Comparison of ENCODE assay signal across 10 cellular contexts in the genomic region with DNA sequence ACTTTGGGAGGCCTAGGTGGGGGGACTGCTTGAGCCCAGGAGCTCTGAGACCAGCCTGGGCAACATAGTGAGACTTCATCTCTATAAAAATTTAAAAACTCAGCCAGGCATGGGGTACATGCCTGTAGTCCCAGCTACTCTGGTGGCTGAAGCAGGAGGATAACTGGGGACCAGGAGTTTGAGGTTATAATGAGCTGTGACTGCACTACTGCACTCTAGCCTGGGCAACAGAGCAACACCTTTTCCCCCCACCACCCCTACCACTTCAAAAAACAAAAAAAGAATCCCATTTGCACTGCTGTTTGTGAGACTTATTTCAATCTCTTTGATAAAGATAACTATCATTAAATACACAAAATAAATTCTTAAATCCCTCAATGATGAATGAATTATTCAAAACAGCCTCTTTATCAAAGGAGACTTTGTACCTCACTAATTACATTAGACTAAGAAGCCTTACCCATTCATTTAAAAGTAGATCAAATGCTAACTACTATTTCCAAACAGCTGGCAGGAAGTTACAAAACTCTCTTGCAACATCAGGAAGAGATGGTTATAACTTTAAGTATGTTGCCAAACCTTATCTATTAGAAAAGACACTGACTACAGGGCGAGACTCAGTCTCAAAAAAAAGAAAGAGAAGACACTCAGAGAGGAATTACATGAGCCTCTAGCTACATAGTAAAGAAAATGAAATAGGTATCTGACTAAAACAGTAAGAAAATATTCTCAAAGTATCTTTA. TPM values are rescaled to one million over a fixed set of nuclear protein-coding genes. Genes with fewer than 3 reads are reported as not detected.
DNase-seq lines count a peak whose midpoint lies in the region; ATAC-seq and TF ChIP-seq lines count a peak whose summit lies in the region.
"Had no signal": no experiment of that assay in that cellular context is flagged by ENCODE, and none has a peak within 500 bp of the region (broad histone marks: within the 10 kb centered on the region; RNA-seq: fewer than 3 reads in every experiment).

No MANE protein-coding gene starts in this region.

- POLR2A ChIA-PET in CD8-positive, alpha-beta memory T cell (lab: Charles Lee), result no interaction called here
- POLR2A ChIA-PET in naive thymus-derived CD8-positive, alpha-beta T cell (lab: Charles Lee), result no interaction called here

- WGBS in prostate gland, result 29% methylated on average over 1 of the region's 1 CpG

- DNase-seq in CD8-positive, alpha-beta memory T cell, result no peak
- DNase-seq in NCI-H526 treated with DMSO at 0.1 percent for 48 hours (lab: John Stamatoyannopoulos, UW), result peak; percentile 28
- no peak for DNase-seq in effector memory CD8-positive, alpha-beta T cell
- peak in 1 of 10 donors; percentile 4 for DNase-seq in naive thymus-derived CD8-positive, alpha-beta T cell
- DNase-seq in osteocyte (ENCODE audit: extremely low spot score, unreplicated experiment), result no peak
- no peak for DNase-seq in prostate gland (ENCODE audit: low spot score)
- DNase-seq in OCI-M2 (lab: John Stamatoyannopoulos, UW; ENCODE audit: unreplicated experiment), result no peak
- no peak for DNase-seq in glomerular visceral epithelial cell (ENCODE audit: extremely low spot score)
- DNase-seq: Peyer's patch; stimulated activated naive B cell treated with anti-CD40 and anti-IgM and Interleukin-4, amounts not matched to agents 10 μg/mL and 1 μg/mL and 100 μg/mL, for 72 hours had no signal

- peak; percentile 19 for ATAC-seq in effector memory CD8-positive, alpha-beta T cell (replicated peaks)
- peak; percentile 30 to 43 for ATAC-seq in naive thymus-derived CD8-positive, alpha-beta T cell
- ATAC-seq: stimulated activated naive B cell treated with anti-CD40 and anti-IgM and Interleukin-4, amounts not matched to agents 10 μg/mL and 1 μg/mL and 100 μg/mL, for 72 hours had no signal

- H3K27me3 ChIP-seq in CD8-positive, alpha-beta memory T cell (ENCODE audit: insufficient read depth, low read length, poor library complexity, severe bottlenecking), result no peaks in the 10 kb centered on the region
- no peaks in the 10 kb centered on the region for H3K27me3 ChIP-seq in prostate gland (replicated peaks; ENCODE audit: insufficient read depth)
- H3K27me3 ChIP-seq: Peyer's patch had no signal

- CTCF ChIA-PET in CD8-positive, alpha-beta memory T cell (lab: Charles Lee), result no interaction called here

- peaks cover 0 to 3% (median 0%) of the 10 kb centered on the region in 5 donors for H3K9me3 Mint-ChIP-seq in CD8-positive, alpha-beta memory T cell
- no peaks in the 10 kb centered on the region for H3K9me3 Mint-ChIP-seq in effector memory CD8-positive, alpha-beta T cell
- H3K9me3 Mint-ChIP-seq in naive thymus-derived CD8-positive, alpha-beta T cell, result peaks cover 0 to 3% (median 0%) of the 10 kb centered on the region in 9 donors
- H3K9me3 Mint-ChIP-seq in osteocyte (ENCODE audit: unreplicated experiment), result peaks cover 4% of the 10 kb centered on the region

- TF ChIP-seq POLR2A in prostate gland (IDR thresholded peaks at IDR 0.05), result no peak

- no peaks in the 10 kb centered on the region for H3K27me3 Mint-ChIP-seq in CD8-positive, alpha-beta memory T cell
- H3K27me3 Mint-ChIP-seq in effector memory CD8-positive, alpha-beta T cell, result no peaks in the 10 kb centered on the region
- H3K27me3 Mint-ChIP-seq in naive thymus-derived CD8-positive, alpha-beta T cell, result no peaks in the 10 kb centered on the region
- H3K27me3 Mint-ChIP-seq in osteocyte (ENCODE audit: unreplicated experiment), result no peaks in the 10 kb centered on the region
- H3K27me3 Mint-ChIP-seq: stimulated activated naive B cell treated with anti-CD40 and anti-IgM and Interleukin-4, amounts not matched to agents 10 μg/mL and 1 μg/mL and 100 μg/mL, for 72 hours had no signal

- H3K27ac Mint-ChIP-seq in CD8-positive, alpha-beta memory T cell, result peak overlapping the region in 7 of 8 donors; percentile 1 to 70 (median 27)
- peak overlapping the region; percentile 42 to 49 for H3K27ac Mint-ChIP-seq in effector memory CD8-positive, alpha-beta T cell
- H3K27ac Mint-ChIP-seq in naive thymus-derived CD8-positive, alpha-beta T cell, result peak overlapping the region in 9 of 10 donors; percentile 6 to 70 (median 44)
- H3K27ac Mint-ChIP-seq in osteocyte (ENCODE audit: unreplicated experiment), result no peak overlapping the region
- H3K27ac Mint-ChIP-seq: stimulated activated naive B cell treated with anti-CD40 and anti-IgM and Interleukin-4, amounts not matched to agents 10 μg/mL and 1 μg/mL and 100 μg/mL, for 72 hours had no signal

- peaks cover 17% of the 10 kb centered on the region for H3K4me1 ChIP-seq in CD8-positive, alpha-beta memory T cell (ENCODE audit: insufficient read depth, low read length)
- H3K4me1 ChIP-seq in prostate gland (replicated peaks), result peaks cover 7% of the 10 kb centered on the region

- peaks cover 30 to 55% (median 42%) of the 10 kb centered on the region in 3 donors for H3K4me1 Mint-ChIP-seq in CD8-positive, alpha-beta memory T cell
- H3K4me1 Mint-ChIP-seq in effector memory CD8-positive, alpha-beta T cell (ENCODE audit: low read depth in 2 of 2), result peaks cover 7 to 35% of the 10 kb centered on the region in 2 donors
- peaks cover 10 to 43% (median 38%) of the 10 kb centered on the region in 4 donors for H3K4me1 Mint-ChIP-seq in naive thymus-derived CD8-positive, alpha-beta T cell
- peaks cover 7% of the 10 kb centered on the region for H3K4me1 Mint-ChIP-seq in osteocyte (ENCODE audit: unreplicated experiment)

- intact Hi-C loops in prostate gland (cut with DNase I), result loop anchor here (10.0 kb wide), 1 partner anchor 323 kb away; no protein-coding TSS in a partner anchor

- no peak overlapping the region for H3K27ac ChIP-seq in CD8-positive, alpha-beta memory T cell (ENCODE audit: low read depth, low read length)
- H3K27ac ChIP-seq in prostate gland, result no peak overlapping the region
- H3K27ac ChIP-seq: Peyer's patch had no signal

- H3K4me3 ChIP-seq in CD8-positive, alpha-beta memory T cell (ENCODE audit: low read length), result no peak overlapping the region
- H3K4me3 ChIP-seq in prostate gland, result no peak overlapping the region
- H3K4me3 ChIP-seq: Peyer's patch had no signal

- no peak for TF ChIP-seq CTCF in osteocyte (IDR thresholded peaks at IDR 0.05)
- no peak for TF ChIP-seq CTCF in prostate gland (IDR thresholded peaks at IDR 0.05)

- H3K4me3 Mint-ChIP-seq in CD8-positive, alpha-beta memory T cell, result no peak overlapping the region
- H3K4me3 Mint-ChIP-seq in effector memory CD8-positive, alpha-beta T cell, result peak overlapping the region in 1 of 2 donors; percentile 30
- peak overlapping the region in 2 of 10 donors; percentile 20 to 40 for H3K4me3 Mint-ChIP-seq in naive thymus-derived CD8-positive, alpha-beta T cell
- H3K4me3 Mint-ChIP-seq in osteocyte (ENCODE audit: unreplicated experiment), result no peak overlapping the region
- H3K4me3 Mint-ChIP-seq: stimulated activated naive B cell treated with anti-CD40 and anti-IgM and Interleukin-4, amounts not matched to agents 10 μg/mL and 1 μg/mL and 100 μg/mL, for 72 hours had no signal

- H3K36me3 ChIP-seq in CD8-positive, alpha-beta memory T cell (ENCODE audit: insufficient read depth, low read length), result no peaks in the 10 kb centered on the region
- no peaks in the 10 kb centered on the region for H3K36me3 ChIP-seq in prostate gland
- H3K36me3 ChIP-seq: Peyer's patch had no signal

- H3K9me3 ChIP-seq in CD8-positive, alpha-beta memory T cell (ENCODE audit: low read length), result no peaks in the 10 kb centered on the region
- H3K9me3 ChIP-seq in prostate gland, result no peaks in the 10 kb centered on the region
- H3K9me3 ChIP-seq: Peyer's patch had no signal

- peaks cover 2 to 5% (median 3%) of the 10 kb centered on the region in 3 donors for H3K36me3 Mint-ChIP-seq in CD8-positive, alpha-beta memory T cell
- peaks cover 5% of the 10 kb centered on the region for H3K36me3 Mint-ChIP-seq in effector memory CD8-positive, alpha-beta T cell (ENCODE audit: insufficient read depth)
- H3K36me3 Mint-ChIP-seq in naive thymus-derived CD8-positive, alpha-beta T cell, result peaks cover 0 to 6% (median 3%) of the 10 kb centered on the region in 3 donors
- peaks cover 3% of the 10 kb centered on the region for H3K36me3 Mint-ChIP-seq in osteocyte (ENCODE audit: unreplicated experiment)

RNA-seq across cellular contexts. Expression of a gene that starts 14.7 kb away (rescaled TPM):
- total RNA-seq in CD8-positive, alpha-beta memory T cell, result 10 to 100 TPM; 60.9 to 65.1 TPM
- polyA plus RNA-seq in CD8-positive, alpha-beta memory T cell, result 15.2 TPM
- 10 to 100 TPM; 18.5 to 22.4 TPM for total RNA-seq in naive thymus-derived CD8-positive, alpha-beta T cell
- 10 to 100 TPM in 2 of 3 donors, 1 to 10 TPM in 1; 9.7 to 14.8 (median 12.1) TPM for polyA plus RNA-seq in naive thymus-derived CD8-positive, alpha-beta T cell
- 13.1 and 16.2 TPM in 2 replicates for total RNA-seq in osteocyte
- 10 to 100 TPM; 20.4 to 24.8 TPM for total RNA-seq in prostate gland
